26 cellular contexts compared by ENCODE assay signal in genomic region chr3:178054505-178054904, GRCh38.
"Had no signal": no experiment of that assay in that cellular context is flagged by ENCODE, and none has a peak within 500 bp of the region (broad histone marks: within the 10 kb centered on the region; RNA-seq: fewer than 3 reads in every experiment).

No MANE protein-coding gene starts in this region.

- H3K36me3 Mint-ChIP-seq: activated naive CD8-positive, alpha-beta T cell treated with anti-CD3 and anti-CD28 coated beads, Interleukin-2, amount 10 ng/mL, durations not matched to agents 7 days and 5 days; stimulated activated memory B cell treated with anti-CD40 and anti-IgM and Interleukin-4, amounts not matched to agents 10 μg/mL and 1 μg/mL and 100 μg/mL, for 72 hours; WTC11 had no signal

- ATAC-seq: activated CD4-positive, alpha-beta T cell treated with anti-CD3 and anti-CD28 coated beads for 36 hours; activated T-cell treated with anti-CD3 and anti-CD28 coated beads, Interleukin-2, amount 50 U/mL, for 4 hours; body of pancreas; gastroesophageal sphincter; right lobe of liver; stimulated activated memory B cell treated with anti-CD40 and anti-IgM and Interleukin-4, amounts not matched to agents 10 μg/mL and 1 μg/mL and 100 μg/mL, for 72 hours; WTC11 had no signal

- H3K27me3 Mint-ChIP-seq: activated CD4-positive, alpha-beta T cell treated with anti-CD3 and anti-CD28 coated beads for 36 hours; activated naive CD8-positive, alpha-beta T cell treated with anti-CD3 and anti-CD28 coated beads, Interleukin-2, amount 10 ng/mL, durations not matched to agents 7 days and 5 days; dendritic cell treated with granulocyte-macrophage colony-stimulating factor and Interleukin-4, amounts not matched to agents 40 ng/mL and 50 ng/mL, for 4 days had no signal

- H3K4me3 Mint-ChIP-seq: activated CD4-positive, alpha-beta T cell treated with anti-CD3 and anti-CD28 coated beads for 36 hours; activated naive CD4-positive, alpha-beta T cell treated with anti-CD3 and anti-CD28 coated beads for 36 hours; activated naive CD8-positive, alpha-beta T cell treated with anti-CD3 and anti-CD28 coated beads, Interleukin-2, amount 10 ng/mL, durations not matched to agents 7 days and 5 days; activated T-cell treated with anti-CD3 and anti-CD28 coated beads, Interleukin-2, amount 50 U/mL, for 4 hours; dendritic cell treated with granulocyte-macrophage colony-stimulating factor and Interleukin-4, amounts not matched to agents 40 ng/mL and 50 ng/mL, for 4 days; nephron progenitor cell; stimulated activated memory B cell treated with anti-CD40 and anti-IgM and Interleukin-4, amounts not matched to agents 10 μg/mL and 1 μg/mL and 100 μg/mL, for 72 hours; WTC11 had no signal

- DNase-seq: activated CD4-positive, alpha-beta T cell treated with anti-CD3 and anti-CD28 coated beads for 36 hours; activated CD4-positive, alpha-beta T cell treated with anti-CD3 and anti-CD28 coated beads, Interleukin-2, amount 50 U/mL, for 4 hours; activated CD8-positive, alpha-beta memory T cell treated with anti-CD3 and anti-CD28 coated beads for 24 hours; activated CD8-positive, alpha-beta memory T cell treated with anti-CD3 and anti-CD28 coated beads, Interleukin-2, amount 50 U/mL, for 48 hours; activated effector memory CD4-positive, alpha-beta T cell treated with Interleukin-2 at 50 U/mL for 16 hours; activated naive CD4-positive, alpha-beta T cell treated with anti-CD3 and anti-CD28 coated beads for 36 hours; activated naive CD8-positive, alpha-beta T cell treated with anti-CD3 and anti-CD28 coated beads, Interleukin-2, amount 10 ng/mL, durations not matched to agents 7 days and 5 days; activated T-cell treated with anti-CD3 and anti-CD28 coated beads, Interleukin-2, amount 50 U/mL, for 4 hours; body of pancreas; effector CD8-positive, alpha-beta T cell; head of caudate nucleus; nephron progenitor cell; occipital lobe; posterior cingulate gyrus; right lobe of liver; stomach; T-helper 1 cell; T-helper 9 cell; transverse colon; uterus had no signal

- H3K27ac Mint-ChIP-seq: activated CD4-positive, alpha-beta T cell treated with anti-CD3 and anti-CD28 coated beads for 36 hours; activated naive CD4-positive, alpha-beta T cell treated with anti-CD3 and anti-CD28 coated beads for 36 hours; activated naive CD8-positive, alpha-beta T cell treated with anti-CD3 and anti-CD28 coated beads, Interleukin-2, amount 10 ng/mL, durations not matched to agents 7 days and 5 days; dendritic cell treated with granulocyte-macrophage colony-stimulating factor and Interleukin-4, amounts not matched to agents 40 ng/mL and 50 ng/mL, for 4 days; nephron progenitor cell; stimulated activated memory B cell treated with anti-CD40 and anti-IgM and Interleukin-4, amounts not matched to agents 10 μg/mL and 1 μg/mL and 100 μg/mL, for 72 hours; WTC11 had no signal

- H3K9me3 Mint-ChIP-seq: activated naive CD4-positive, alpha-beta T cell treated with anti-CD3 and anti-CD28 coated beads for 36 hours; activated T-cell treated with anti-CD3 and anti-CD28 coated beads, Interleukin-2, amount 50 U/mL, for 4 hours; dendritic cell treated with granulocyte-macrophage colony-stimulating factor and Interleukin-4, amounts not matched to agents 40 ng/mL and 50 ng/mL, for 4 days; nephron progenitor cell; stimulated activated memory B cell treated with anti-CD40 and anti-IgM and Interleukin-4, amounts not matched to agents 10 μg/mL and 1 μg/mL and 100 μg/mL, for 72 hours; WTC11 had no signal

- H3K4me1 Mint-ChIP-seq: activated CD4-positive, alpha-beta T cell treated with anti-CD3 and anti-CD28 coated beads for 36 hours; stimulated activated memory B cell treated with anti-CD40 and anti-IgM and Interleukin-4, amounts not matched to agents 10 μg/mL and 1 μg/mL and 100 μg/mL, for 72 hours had no signal

- H3K4me3 ChIP-seq: body of pancreas, cardiac muscle cell, gastroesophageal sphincter, right lobe of liver, skin epidermis, stomach, transverse colon, uterus had no signal
